29 cellular contexts compared by ENCODE assay signal in the genomic region with DNA sequence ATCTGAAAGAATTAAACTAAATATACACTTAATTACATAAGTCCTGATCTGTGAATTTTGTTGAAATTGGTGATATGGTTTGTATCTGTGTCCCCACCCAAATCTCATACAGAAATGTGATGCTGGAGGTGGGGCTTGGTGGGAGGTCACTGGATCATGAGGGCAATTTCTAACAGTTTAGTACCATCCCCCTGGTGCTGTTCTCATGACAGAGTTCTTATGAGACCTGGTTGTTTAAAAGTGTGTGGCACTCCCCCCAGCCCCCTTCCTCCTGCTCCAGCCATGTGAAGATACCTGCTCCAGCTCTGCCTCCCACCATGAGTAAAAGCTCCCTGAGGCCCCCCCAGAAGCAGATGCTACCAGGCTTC. TPM values are rescaled to one million over a fixed set of nuclear protein-coding genes. Genes with fewer than 3 reads are reported as not detected.
DNase-seq lines count a peak whose midpoint lies in the region; ATAC-seq, FAIRE-seq and TF ChIP-seq lines count a peak whose summit lies in the region.
"Had no signal": no experiment of that assay in that cellular context is flagged by ENCODE, and none has a peak within 500 bp of the region (broad histone marks: within the 10 kb centered on the region; RNA-seq: fewer than 3 reads in every experiment).

No MANE protein-coding gene starts in this region.

- CTCF ChIA-PET in A549 (lab: Yijun Ruan, JAX) (interaction anchor here (1.2 to 1.5 kb wide), 3 partner anchors 11 to 85 kb away, joined by 3 to 5 read pairs (median 4); no protein-coding TSS in a partner anchor), Calu3 (lab: Charles Lee) (interaction anchor here (1.0 kb wide), 1 partner anchor 10 kb away, joined by 3 read pairs; no protein-coding TSS in a partner anchor)

- FAIRE-seq in A549 (lab: Jason Lieb, UNC) = no peak
- FAIRE-seq: endothelial cell of umbilical vein had no signal

- H3K27me3 ChIP-seq in foreskin keratinocyte (no peaks in the 10 kb centered on the region), psoas muscle (ENCODE audit: insufficient read depth in 3 of 3, low read length in 2 of 3) (no peaks in the 10 kb centered on the region)
- H3K27me3 ChIP-seq: BLaER1 treated with 17β-estradiol and CSF1 and Interleukin-3, amounts not matched to agents 10 nM and 100 nM; neural progenitor cell; right atrium auricular region; spleen; vagina had no signal

- ATAC-seq in A549 = peak; percentile 51 to 63
- ATAC-seq in foreskin keratinocyte = peak; percentile 13
- no peak for ATAC-seq in psoas muscle
- no peak for ATAC-seq in GM18502 (IDR thresholded peaks at IDR 0.05; ENCODE audit: poor library complexity, unreplicated experiment)
- no peak for ATAC-seq in HG02870 (IDR thresholded peaks at IDR 0.05; ENCODE audit: unreplicated experiment)
- ATAC-seq: HCT116, left cardiac atrium had no signal

- peaks cover 22% of the 10 kb centered on the region for H3K36me3 Mint-ChIP-seq in Calu3 (ENCODE audit: insufficient read depth, unreplicated experiment)
- peaks cover 42 to 72% (median 46%) of the 10 kb centered on the region in 3 donors for H3K36me3 Mint-ChIP-seq in immature natural killer cell

- DNase-seq in A549 (ENCODE audit: low read depth in 1 of 2, low spot score in 1 of 2) (no peak), Calu3 (no peak), foreskin keratinocyte (no peak), psoas muscle (no peak), immature natural killer cell (no peak)
- DNase-seq: activated CD4-positive, alpha-beta T cell treated with anti-CD3 and anti-CD28 coated beads, Interleukin-2, amount 10 ng/mL, durations not matched to agents 7 days and 5 days; activated naive CD4-positive, alpha-beta T cell treated with Interleukin-2 at 50 U/mL for 16 hours; hypothalamus; Kasumi-1; left cardiac atrium; mesendoderm; NCI-H1436; NCI-H226; spleen; stimulated activated CD4-positive, alpha-beta T cell treated with anti-CD3 and anti-CD28 coated beads, Interleukin-2, amount 100 ng/mL, for 24 hours; T-helper 9 cell had no signal

- POLR2A ChIA-PET in A549 (lab: Yijun Ruan, JAX) = interaction anchor here (1.4 kb wide), 1 partner anchor 18 kb away, joined by 6 read pairs; the partner anchor contains the start of gene FEZ2

- TF ChIP-seq POLR2A in A549 (IDR thresholded peaks at IDR 0.05; ENCODE audit: low read length) = no peak

- no peaks in the 10 kb centered on the region for H3K9me3 ChIP-seq in A549
- H3K9me3 ChIP-seq in psoas muscle = no peaks in the 10 kb centered on the region
- H3K9me3 ChIP-seq: right atrium auricular region, spleen, thoracic aorta, vagina had no signal

- H3K9me3 Mint-ChIP-seq in Calu3 (ENCODE audit: low read depth, unreplicated experiment) (no peaks in the 10 kb centered on the region), immature natural killer cell (no peaks in the 10 kb centered on the region)
- H3K9me3 Mint-ChIP-seq: activated CD4-positive, alpha-beta T cell treated with anti-CD3 and anti-CD28 coated beads, Interleukin-2, amount 10 ng/mL, durations not matched to agents 7 days and 5 days; neural progenitor cell; stimulated activated naive CD8-positive, alpha-beta T cell treated with anti-CD3 and anti-CD28 coated beads, Interleukin-15, Interleukin-2, amounts not matched to agents 100 ng/mL and 50 ng/mL, for 24 hours had no signal

- H3K27me3 Mint-ChIP-seq in Calu3 (ENCODE audit: unreplicated experiment) (no peaks in the 10 kb centered on the region), immature natural killer cell (ENCODE audit: low read depth in 3 of 3) (no peaks in the 10 kb centered on the region)
- H3K27me3 Mint-ChIP-seq: activated CD4-positive, alpha-beta T cell treated with anti-CD3 and anti-CD28 coated beads, Interleukin-2, amount 10 ng/mL, durations not matched to agents 7 days and 5 days; brain; stimulated activated naive CD8-positive, alpha-beta T cell treated with anti-CD3 and anti-CD28 coated beads, Interleukin-15, Interleukin-2, amounts not matched to agents 100 ng/mL and 50 ng/mL, for 24 hours had no signal

- H3K36me3 ChIP-seq in psoas muscle (ENCODE audit: insufficient read depth in 1 of 2, low read depth in 1 of 2) = peaks cover 9 to 80% of the 10 kb centered on the region in 2 donors

- H3K4me1 ChIP-seq in A549 = peaks cover 34% of the 10 kb centered on the region
- H3K4me1 ChIP-seq in foreskin keratinocyte = no peaks in the 10 kb centered on the region
- peaks cover 42% of the 10 kb centered on the region for H3K4me1 ChIP-seq in psoas muscle
- H3K4me1 ChIP-seq: BLaER1 treated with 17β-estradiol and CSF1 and Interleukin-3, amounts not matched to agents 10 nM and 100 nM; neural progenitor cell; parathyroid adenoma; spleen had no signal

- intact Hi-C loops in Calu3 (cut with micrococcal nuclease; ENCODE audit: unreplicated experiment) = loop anchor here (2.0 kb wide), 1 partner anchor 16 kb away; no protein-coding TSS in a partner anchor
- intact Hi-C loops in psoas muscle (cut with DNase I) = no loop called here

- H3K27ac Mint-ChIP-seq in Calu3 (ENCODE audit: unreplicated experiment) (peak overlapping the region; percentile 85), immature natural killer cell (peak overlapping the region in 1 of 6 donors; percentile 55)
- H3K27ac Mint-ChIP-seq: neural progenitor cell had no signal

- peak overlapping the region; percentile 63 for H3K4me2 ChIP-seq in A549
- H3K4me2 ChIP-seq: BLaER1 treated with 17β-estradiol and CSF1 and Interleukin-3, amounts not matched to agents 10 nM and 100 nM; neural progenitor cell had no signal

- no peak for TF ChIP-seq EP300 in A549 (IDR thresholded peaks at IDR 0.05)

- peaks cover 20% of the 10 kb centered on the region for H3K4me1 Mint-ChIP-seq in Calu3 (ENCODE audit: low read depth, unreplicated experiment)
- H3K4me1 Mint-ChIP-seq in immature natural killer cell = peaks cover 0 to 3% of the 10 kb centered on the region in 2 donors

- no TSS peak for BruUV-seq in Calu3 (replicated peaks; lab: Mats Ljungman, UMichigan)

- H3K27ac ChIP-seq in A549 = peak overlapping the region; percentile 53 to 81
- H3K27ac ChIP-seq in foreskin keratinocyte = no peak overlapping the region
- peak overlapping the region; percentile 71 for H3K27ac ChIP-seq in psoas muscle
- H3K27ac ChIP-seq: BLaER1 treated with 17β-estradiol and CSF1 and Interleukin-3, amounts not matched to agents 10 nM and 100 nM; neural progenitor cell; parathyroid adenoma; right atrium auricular region; spleen; thoracic aorta; vagina; VCaP had no signal

- H3K4me3 Mint-ChIP-seq in Calu3 (ENCODE audit: low read depth, unreplicated experiment) (peak overlapping the region; percentile 29), immature natural killer cell (no peak overlapping the region)
- H3K4me3 Mint-ChIP-seq: activated CD4-positive, alpha-beta T cell treated with anti-CD3 and anti-CD28 coated beads, Interleukin-2, amount 10 ng/mL, durations not matched to agents 7 days and 5 days; brain; neural progenitor cell; stimulated activated naive CD8-positive, alpha-beta T cell treated with anti-CD3 and anti-CD28 coated beads, Interleukin-15, Interleukin-2, amounts not matched to agents 100 ng/mL and 50 ng/mL, for 24 hours had no signal

- 0 out of 5 replicates have a peak, but pooled peaks of 1 of the 2 experiments have one; percentile 8 for TF ChIP-seq RAD21 in A549 (conservative IDR thresholded peaks at IDR 0.05 in 1 of 2, IDR thresholded peaks at IDR 0.05 in 1 of 2)

- TF ChIP-seq CTCF in A549 (IDR thresholded peaks at IDR 0.05) = no peak
- TF ChIP-seq CTCF in Calu3 (IDR thresholded peaks at IDR 0.05; ENCODE audit: unreplicated experiment) = no peak
- TF ChIP-seq CTCF in foreskin keratinocyte (conservative IDR thresholded peaks at IDR 0.05) = no peak
- no peak for TF ChIP-seq CTCF in psoas muscle (IDR thresholded peaks at IDR 0.05)

- H3K4me3 ChIP-seq in A549 (no peak overlapping the region), psoas muscle (no peak overlapping the region)
- H3K4me3 ChIP-seq: BLaER1 treated with 17β-estradiol and CSF1 and Interleukin-3, amounts not matched to agents 10 nM and 100 nM; neural progenitor cell; right atrium auricular region; spleen; thoracic aorta; vagina had no signal

TF ChIP-seq in A549, 52 proteins besides CTCF, POLR2A, EP300 and RAD21:
- TF ChIP-seq KDM5A (IDR thresholded peaks at IDR 0.05) = no peak

RNA-seq across cellular contexts. Expression of gene FEZ2, which starts 18.7 kb away (rescaled TPM):
- polyA plus RNA-seq in A549 (2011; rRNA removed) (92.1 and 124 TPM in 2 replicates), A549 (2017; fragmentation: RNase III; extraction: RNeasy Plus Mini Kit Qiagen cat#74134 plus additional on column Dnase treatment) (52.5 to 64.4 TPM (median 56.5 TPM) in 3 replicates), foreskin keratinocyte (20.2 and 24.6 TPM in 2 replicates), psoas muscle (100 to 1,000 TPM in 2 of 3 donors, 10 to 100 TPM in 1; 69.0 to 240 (median 151) TPM), immature natural killer cell (1 to 10 TPM; 2.5 to 6.8 (median 2.8) TPM)
- 23.9 and 28.0 TPM in 2 replicates for polyA plus RNA-seq in A549 (2012; cell fraction: cytosol; rRNA removed)
- polyA plus RNA-seq in A549 (2012; cell fraction: nucleus; rRNA removed) = 11.2 and 21.3 TPM in 2 replicates
- polyA minus RNA-seq in A549 (2011; rRNA and poly(A)+ RNA removed) = 19.5 and 20.3 TPM in 2 replicates
- total RNA-seq in Calu3 (2022) (46.7 and 47.6 TPM in 2 replicates), foreskin keratinocyte (36.5 and 43.1 TPM in 2 replicates), psoas muscle (100 to 1,000 TPM in 3 of 4 donors, 10 to 100 TPM in 1; 61.5 to 291 (median 181) TPM)

Comparison
In these comparisons a context has a peak if more than half of its experiments do, and no peak if none do; other contexts are left out.
1. ATAC-seq: peak in A549 (2 of 2) and foreskin keratinocyte (single experiment); none in psoas muscle (0 of 4), GM18502 (single experiment) and HG02870 (single experiment).